Comparison of ENCODE assay signal across 9 cellular contexts in the genomic region with DNA sequence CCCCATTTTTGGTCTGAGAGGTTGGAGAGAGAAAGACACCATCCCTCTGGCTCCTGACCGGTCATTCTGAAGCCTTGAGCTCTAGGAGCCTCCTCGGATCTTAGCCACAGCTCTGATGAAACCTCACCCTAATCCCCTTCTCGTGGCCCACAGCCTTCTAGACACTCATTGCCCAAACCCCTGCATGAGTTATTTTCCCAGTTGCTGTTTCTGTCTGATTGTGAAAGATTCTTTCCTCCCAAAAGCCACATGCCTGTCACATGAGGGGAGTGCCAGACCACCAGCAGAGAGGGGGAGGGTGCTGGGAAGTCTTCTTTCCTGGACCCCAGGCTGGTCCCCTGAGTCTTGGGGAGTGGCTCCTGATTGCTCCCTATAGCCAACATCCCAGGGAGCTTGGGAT. TPM values are rescaled to one million over a fixed set of nuclear protein-coding genes. Genes with fewer than 3 reads are reported as not detected.
DNase-seq lines count a peak whose midpoint lies in the region; ATAC-seq lines count a peak whose summit lies in the region.
"Had no signal": no experiment of that assay in that cellular context is flagged by ENCODE, and none has a peak within 500 bp of the region (broad histone marks: within the 10 kb centered on the region; RNA-seq: fewer than 3 reads in every experiment).

No MANE protein-coding gene starts in this region.

- peaks cover 24 to 48% of the 10 kb centered on the region in 2 donors for H3K4me1 Mint-ChIP-seq in natural killer cell treated with Interleukin-12 subunit alpha and Interleukin-12 subunit beta and Interleukin-15 and Interleukin-18, amount 100 ng/mL, for 72 hours (ENCODE audit: low read depth in 2 of 2)

- DNase-seq in G401 (ENCODE audit: low spot score) = peak; percentile 64
- peak in 2 of 61 donors; percentile 17 to 18 for DNase-seq in caudate nucleus (lab: John Stamatoyannopoulos, UW)
- DNase-seq in natural killer cell treated with Interleukin-12 subunit alpha and Interleukin-12 subunit beta and Interleukin-15 and Interleukin-18, amount 100 ng/mL, for 72 hours (ENCODE audit: low spot score) = no peak
- no peak for DNase-seq in GM19238 (ENCODE audit: insufficient read length, low spot score)
- no peak for DNase-seq in NCI-H1436 treated with DMSO at 0.1 percent for 48 hours (lab: John Stamatoyannopoulos, UW)
- no peak for DNase-seq in NCI-H524 treated with DMSO at 0.1 percent for 48 hours (lab: John Stamatoyannopoulos, UW)

- no peaks in the 10 kb centered on the region for H3K9me3 Mint-ChIP-seq in natural killer cell treated with Interleukin-12 subunit alpha and Interleukin-12 subunit beta and Interleukin-15 and Interleukin-18, amount 100 ng/mL, for 72 hours
- H3K9me3 Mint-ChIP-seq: activated naive CD4-positive, alpha-beta T cell treated with anti-CD3 and anti-CD28 coated beads, Interleukin-2, amount 50 U/mL, for 24 hours had no signal

- H3K27ac Mint-ChIP-seq in natural killer cell treated with Interleukin-12 subunit alpha and Interleukin-12 subunit beta and Interleukin-15 and Interleukin-18, amount 100 ng/mL, for 72 hours = peak overlapping the region; percentile 63 to 83

- H3K36me3 Mint-ChIP-seq in natural killer cell treated with Interleukin-12 subunit alpha and Interleukin-12 subunit beta and Interleukin-15 and Interleukin-18, amount 100 ng/mL, for 72 hours = no peaks in the 10 kb centered on the region
- H3K36me3 Mint-ChIP-seq: activated naive CD4-positive, alpha-beta T cell treated with anti-CD3 and anti-CD28 coated beads, Interleukin-2, amount 50 U/mL, for 24 hours had no signal

- H3K27ac ChIP-seq in caudate nucleus (ENCODE audit: low read depth, low read length) = peak overlapping the region; percentile 59

- ATAC-seq in HG03432 (IDR thresholded peaks at IDR 0.05; ENCODE audit: unreplicated experiment) (peak; percentile 7), GM18520 (IDR thresholded peaks at IDR 0.05; ENCODE audit: unreplicated experiment) (no peak)
- peak; percentile 51 to 69 for ATAC-seq in natural killer cell treated with Interleukin-12 subunit alpha and Interleukin-12 subunit beta and Interleukin-15 and Interleukin-18, amount 100 ng/mL, for 72 hours

- in situ Hi-C loops in G401 (cut with HindIII; ENCODE audit: low sequenced_read_pairs) = no loop called here

- no peaks in the 10 kb centered on the region for H3K27me3 Mint-ChIP-seq in natural killer cell treated with Interleukin-12 subunit alpha and Interleukin-12 subunit beta and Interleukin-15 and Interleukin-18, amount 100 ng/mL, for 72 hours
- H3K27me3 Mint-ChIP-seq: activated naive CD4-positive, alpha-beta T cell treated with anti-CD3 and anti-CD28 coated beads, Interleukin-2, amount 50 U/mL, for 24 hours had no signal

- H3K4me3 Mint-ChIP-seq in natural killer cell treated with Interleukin-12 subunit alpha and Interleukin-12 subunit beta and Interleukin-15 and Interleukin-18, amount 100 ng/mL, for 72 hours = peak overlapping the region; percentile 42

RNA-seq across cellular contexts. Expression of gene ABR, which starts 17.6 kb away (rescaled TPM):
- 118 and 128 TPM in 2 replicates for total RNA-seq in G401 (2014; rRNA removed; shearing (Covaris generic))
- total RNA-seq in natural killer cell treated with Interleukin-12 subunit alpha and Interleukin-12 subunit beta and Interleukin-15 and Interleukin-18, amount 100 ng/mL, for 72 hours = 10 to 100 TPM; 79.1 to 80.5 TPM
